ENCODE assay signal across 10 cellular contexts in genomic region chr1:224328644-224329043, GRCh38. TPM values are rescaled to one million over a fixed set of nuclear protein-coding genes. Genes with fewer than 3 reads are reported as not detected.
DNase-seq lines count a peak whose midpoint lies in the region; ATAC-seq lines count a peak whose summit lies in the region.
"Had no signal": no experiment of that assay in that cellular context is flagged by ENCODE, and none has a peak within 500 bp of the region (broad histone marks: within the 10 kb centered on the region; RNA-seq: fewer than 3 reads in every experiment).

No MANE protein-coding gene starts in this region.

- H3K27ac ChIP-seq in iPS-20b (ENCODE audit: low read length) = no peak overlapping the region

- H3K4me1 Mint-ChIP-seq in stimulated activated naive CD8-positive, alpha-beta T cell treated with anti-CD3 and anti-CD28 coated beads, Interleukin-15, Interleukin-2, amounts not matched to agents 100 ng/mL and 50 ng/mL, for 24 hours (ENCODE audit: low read depth) = peaks cover 46% of the 10 kb centered on the region
- H3K4me1 Mint-ChIP-seq in activated T-helper 2 cell treated with anti-CD3 and anti-CD28 coated beads, Interferon-gamma antibody, Interleukin-2, Interleukin-4, amounts not matched to agents 10 μg/mL and 5 μg/mL and 100 μg/mL, durations not matched to agents 14 hours and 24 hours and 36 hours (ENCODE audit: low read depth) = peaks cover 32% of the 10 kb centered on the region

- H3K9me3 ChIP-seq in iPS-20b (ENCODE audit: insufficient read depth, low read depth, low read length) = no peaks in the 10 kb centered on the region

- H3K27me3 ChIP-seq in iPS-20b (ENCODE audit: insufficient read depth, low read length) = no peaks in the 10 kb centered on the region

- no peaks in the 10 kb centered on the region for H3K9me3 Mint-ChIP-seq in stimulated activated naive CD8-positive, alpha-beta T cell treated with anti-CD3 and anti-CD28 coated beads, Interleukin-15, Interleukin-2, amounts not matched to agents 100 ng/mL and 50 ng/mL, for 24 hours
- no peaks in the 10 kb centered on the region for H3K9me3 Mint-ChIP-seq in activated T-helper 2 cell treated with anti-CD3 and anti-CD28 coated beads, Interferon-gamma antibody, Interleukin-2, Interleukin-4, amounts not matched to agents 10 μg/mL and 5 μg/mL and 100 μg/mL, durations not matched to agents 14 hours and 24 hours and 36 hours

- ATAC-seq in stimulated activated naive CD8-positive, alpha-beta T cell treated with anti-CD3 and anti-CD28 coated beads, Interleukin-15, Interleukin-2, amounts not matched to agents 100 U/mL and 50 U/mL, for 24 hours = no peak
- ATAC-seq: left ventricle myocardium superior had no signal

- H3K4me3 Mint-ChIP-seq in stimulated activated naive CD8-positive, alpha-beta T cell treated with anti-CD3 and anti-CD28 coated beads, Interleukin-15, Interleukin-2, amounts not matched to agents 100 ng/mL and 50 ng/mL, for 24 hours = peak overlapping the region; percentile 80
- peak overlapping the region; percentile 97 for H3K4me3 Mint-ChIP-seq in activated T-helper 2 cell treated with anti-CD3 and anti-CD28 coated beads, Interferon-gamma antibody, Interleukin-2, Interleukin-4, amounts not matched to agents 10 μg/mL and 5 μg/mL and 100 μg/mL, durations not matched to agents 14 hours and 24 hours and 36 hours (ENCODE audit: low read depth)

- H3K27ac Mint-ChIP-seq in stimulated activated naive CD8-positive, alpha-beta T cell treated with anti-CD3 and anti-CD28 coated beads, Interleukin-15, Interleukin-2, amounts not matched to agents 100 ng/mL and 50 ng/mL, for 24 hours = peak overlapping the region; percentile 29
- peak overlapping the region; percentile 66 for H3K27ac Mint-ChIP-seq in activated T-helper 2 cell treated with anti-CD3 and anti-CD28 coated beads, Interferon-gamma antibody, Interleukin-2, Interleukin-4, amounts not matched to agents 10 μg/mL and 5 μg/mL and 100 μg/mL, durations not matched to agents 14 hours and 24 hours and 36 hours

- no peaks in the 10 kb centered on the region for H3K27me3 Mint-ChIP-seq in stimulated activated naive CD8-positive, alpha-beta T cell treated with anti-CD3 and anti-CD28 coated beads, Interleukin-15, Interleukin-2, amounts not matched to agents 100 ng/mL and 50 ng/mL, for 24 hours
- no peaks in the 10 kb centered on the region for H3K27me3 Mint-ChIP-seq in activated T-helper 2 cell treated with anti-CD3 and anti-CD28 coated beads, Interferon-gamma antibody, Interleukin-2, Interleukin-4, amounts not matched to agents 10 μg/mL and 5 μg/mL and 100 μg/mL, durations not matched to agents 14 hours and 24 hours and 36 hours (ENCODE audit: low read depth)

- intact Hi-C loops in activated T-helper 2 cell treated with anti-CD3 and anti-CD28 coated beads, Interferon-gamma antibody, Interleukin-2, Interleukin-4, amounts not matched to agents 10 μg/mL and 5 μg/mL and 100 μg/mL, durations not matched to agents 14 hours and 24 hours and 36 hours (cut with micrococcal nuclease) = loop anchor here (1.0 kb wide), 1 partner anchor 212 kb away; no protein-coding TSS in a partner anchor

- no peaks in the 10 kb centered on the region; the same call in 1 of the 2 replicates for H3K4me1 ChIP-seq in iPS-20b (ENCODE audit: insufficient read depth, low read length)

- no peak for DNase-seq in stimulated activated naive CD8-positive, alpha-beta T cell treated with anti-CD3 and anti-CD28 coated beads, Interleukin-15, Interleukin-2, amounts not matched to agents 100 U/mL and 50 U/mL, for 24 hours
- DNase-seq in activated T-helper 2 cell treated with anti-CD3 and anti-CD28 coated beads, Interferon-gamma antibody, Interleukin-2, Interleukin-4, amounts not matched to agents 10 μg/mL and 5 μg/mL and 100 μg/mL, durations not matched to agents 14 hours and 24 hours and 36 hours (ENCODE audit: low spot score) = no peak
- DNase-seq in DMS 273 (lab: John Stamatoyannopoulos, UW; ENCODE audit: unreplicated experiment) (no peak), HuH-7 (ENCODE audit: low spot score) (no peak), NCI-H2029 (lab: John Stamatoyannopoulos, UW) (no peak), DMS114 treated with DMSO at 0.1 percent for 48 hours (lab: John Stamatoyannopoulos, UW; ENCODE audit: unreplicated experiment) (no peak)
- DNase-seq: DMS153, left ventricle myocardium superior had no signal

- peaks cover 18% of the 10 kb centered on the region for H3K36me3 Mint-ChIP-seq in stimulated activated naive CD8-positive, alpha-beta T cell treated with anti-CD3 and anti-CD28 coated beads, Interleukin-15, Interleukin-2, amounts not matched to agents 100 ng/mL and 50 ng/mL, for 24 hours (ENCODE audit: low read depth)
- peaks cover 15% of the 10 kb centered on the region for H3K36me3 Mint-ChIP-seq in activated T-helper 2 cell treated with anti-CD3 and anti-CD28 coated beads, Interferon-gamma antibody, Interleukin-2, Interleukin-4, amounts not matched to agents 10 μg/mL and 5 μg/mL and 100 μg/mL, durations not matched to agents 14 hours and 24 hours and 36 hours (ENCODE audit: low read depth)

- 0 out of 2 replicates have a peak overlapping the region, but pooled peaks have one; percentile 32 for H3K4me3 ChIP-seq in iPS-20b (ENCODE audit: low read length)

- peaks cover 24% of the 10 kb centered on the region for H3K36me3 ChIP-seq in iPS-20b (ENCODE audit: insufficient read depth, low read depth, low read length)

- H3K9ac ChIP-seq in iPS-20b (ENCODE audit: low read depth, low read length) = no peak overlapping the region; the same call in 1 of the 2 replicates

RNA-seq across cellular contexts. Expression of gene NVL, which starts 1.3 kb away (rescaled TPM):
- total RNA-seq in activated T-helper 2 cell treated with anti-CD3 and anti-CD28 coated beads, Interferon-gamma antibody, Interleukin-2, Interleukin-4, amounts not matched to agents 10 μg/mL and 5 μg/mL and 100 μg/mL, durations not matched to agents 14 hours and 24 hours and 36 hours = 38.4 and 39.0 TPM in 2 replicates

RNA-seq across cellular contexts. Expression of gene CNIH4, which starts 28.0 kb away (rescaled TPM):
- total RNA-seq in activated T-helper 2 cell treated with anti-CD3 and anti-CD28 coated beads, Interferon-gamma antibody, Interleukin-2, Interleukin-4, amounts not matched to agents 10 μg/mL and 5 μg/mL and 100 μg/mL, durations not matched to agents 14 hours and 24 hours and 36 hours = 60.2 and 60.7 TPM in 2 replicates
